In genomic region chr1:110408488-110408887, GRCh38 we compare ENCODE assay signal across 1 cellular context.
TF ChIP-seq lines count a peak whose summit lies in the region.

No MANE protein-coding gene starts in this region.

TF ChIP-seq in H1, 55 proteins besides CTCF, POLR2A, EP300 and RAD21 (continued from another document):
- TF ChIP-seq CHD7 (IDR thresholded peaks at IDR 0.05; ENCODE audit: insufficient replicate concordance, low read length) (no peak), TAF7 (optimal IDR thresholded peaks at IDR 0.05; ENCODE audit: borderline replicate concordance, low read depth, low read length) (no peak), CHD1 (IDR thresholded peaks at IDR 0.05; ENCODE audit: low read depth, low read length) (no peak), PHF8 (conservative IDR thresholded peaks at IDR 0.05; ENCODE audit: low read depth, low read length) (no peak), ATF3 (IDR thresholded peaks at IDR 0.05; ENCODE audit: insufficient read depth, low read depth, low read length) (no peak), SIX5 (IDR thresholded peaks at IDR 0.05; ENCODE audit: low read depth, low read length) (no peak), CEBPB (IDR thresholded peaks at IDR 0.05; ENCODE audit: low read depth, low read length) (no peak), SIRT6 (IDR thresholded peaks at IDR 0.05; ENCODE audit: low read length) (no peak), CHD2 (IDR thresholded peaks at IDR 0.05; ENCODE audit: low read length) (no peak), USF2 (IDR thresholded peaks at IDR 0.05; ENCODE audit: low read length) (no peak)
